ENCODE assay signal across 23 cellular contexts in genomic region chr3:27613846-27614500, GRCh38.
DNase-seq lines count a peak whose midpoint lies in the region; ATAC-seq and TF ChIP-seq lines count a peak whose summit lies in the region.
"Had no signal": no experiment of that assay in that cellular context is flagged by ENCODE, and none has a peak within 500 bp of the region (broad histone marks: within the 10 kb centered on the region; RNA-seq: fewer than 3 reads in every experiment).

No MANE protein-coding gene starts in this region.

- no peak overlapping the region for H3K4me2 ChIP-seq in neural progenitor cell
- H3K4me2 ChIP-seq: BLaER1 had no signal

- H3K27me3 ChIP-seq in neural progenitor cell, result no peaks in the 10 kb centered on the region
- H3K27me3 ChIP-seq: BLaER1, foreskin keratinocyte had no signal

- peak overlapping the region; percentile 60 to 83 for H3K27ac ChIP-seq in coronary artery
- no peak overlapping the region for H3K27ac ChIP-seq in neural progenitor cell
- H3K27ac ChIP-seq: BLaER1, foreskin keratinocyte had no signal

- ATAC-seq in GM18519 (IDR thresholded peaks at IDR 0.05; ENCODE audit: low FRiP score, unreplicated experiment) (peak; percentile 34), HG02938 (IDR thresholded peaks at IDR 0.05; ENCODE audit: unreplicated experiment) (peak; percentile 45), HG02798 (IDR thresholded peaks at IDR 0.05; ENCODE audit: poor library complexity, unreplicated experiment) (no peak), HG03460 (IDR thresholded peaks at IDR 0.05; ENCODE audit: unreplicated experiment) (no peak)
- ATAC-seq in stimulated activated naive B cell treated with anti-CD40 and anti-IgM and Interleukin-4, amounts not matched to agents 10 μg/mL and 1 μg/mL and 100 μg/mL, for 72 hours (replicated peaks), result peak; percentile 91 to 93
- ATAC-seq: foreskin keratinocyte; naive thymus-derived CD8-positive, alpha-beta T cell had no signal

- peaks cover 0 to 9% of the 10 kb centered on the region in 2 donors for H3K9me3 Mint-ChIP-seq in stimulated activated naive B cell treated with anti-CD40 and anti-IgM and Interleukin-4, amounts not matched to agents 10 μg/mL and 1 μg/mL and 100 μg/mL, for 72 hours
- H3K9me3 Mint-ChIP-seq in neural progenitor cell, result peaks cover 5% of the 10 kb centered on the region

- no peaks in the 10 kb centered on the region for H3K9me3 ChIP-seq in neural progenitor cell (ENCODE audit: low read depth)

- peaks cover 10 to 12% of the 10 kb centered on the region in 2 donors for H3K36me3 Mint-ChIP-seq in stimulated activated naive B cell treated with anti-CD40 and anti-IgM and Interleukin-4, amounts not matched to agents 10 μg/mL and 1 μg/mL and 100 μg/mL, for 72 hours
- H3K36me3 Mint-ChIP-seq in neural progenitor cell, result no peaks in the 10 kb centered on the region

- H3K36me3 ChIP-seq in neural progenitor cell, result no peaks in the 10 kb centered on the region

- DNase-seq in coronary artery (ENCODE audit: low spot score) (no peak), neural progenitor cell (ENCODE audit: low spot score) (no peak)
- no peak for DNase-seq in stimulated activated naive B cell treated with anti-CD40 and anti-IgM and Interleukin-4, amounts not matched to agents 10 μg/mL and 1 μg/mL and 100 μg/mL, for 72 hours
- DNase-seq: activated CD4-positive, alpha-beta T cell treated with anti-CD3 and anti-CD28 coated beads for 48 hours; activated CD8-positive, alpha-beta memory T cell treated with anti-CD3 and anti-CD28 coated beads, Interleukin-2, amount 50 U/mL, for 4 hours; activated gamma-delta T cell; endodermal cell; foreskin keratinocyte; GF-D8; GOT3; hypothalamus; Karpas-422; naive thymus-derived CD8-positive, alpha-beta T cell; NCI-H1417; stimulated activated CD4-positive, alpha-beta T cell treated with anti-CD3 and anti-CD28 coated beads, Interleukin-4, amount 100 ng/mL, for 1 hour; substantia nigra had no signal

- H3F3A ChIP-seq in neural progenitor cell (ENCODE audit: low read depth), result no peaks in the 10 kb centered on the region

- peak overlapping the region; percentile 28 for H3K4me3 ChIP-seq in coronary artery
- H3K4me3 ChIP-seq in neural progenitor cell, result no peak overlapping the region
- H3K4me3 ChIP-seq: BLaER1 had no signal

- H4K20me1 ChIP-seq in neural progenitor cell (ENCODE audit: low read depth), result no peaks in the 10 kb centered on the region
- H4K20me1 ChIP-seq: BLaER1 had no signal

- TF ChIP-seq CTCF in coronary artery (IDR thresholded peaks at IDR 0.05) (no peak), neural progenitor cell (IDR thresholded peaks at IDR 0.05) (no peak)

- peak overlapping the region; percentile 43 for H3K27ac Mint-ChIP-seq in stimulated activated naive B cell treated with anti-CD40 and anti-IgM and Interleukin-4, amounts not matched to agents 10 μg/mL and 1 μg/mL and 100 μg/mL, for 72 hours
- H3K27ac Mint-ChIP-seq in neural progenitor cell, result no peak overlapping the region
- H3K27ac Mint-ChIP-seq: endodermal cell; memory B cell; naive thymus-derived CD8-positive, alpha-beta T cell had no signal

- no peak overlapping the region for H2AFZ ChIP-seq in neural progenitor cell (replicated peaks)

- no peak overlapping the region for H3K9ac ChIP-seq in neural progenitor cell
- H3K9ac ChIP-seq: BLaER1 had no signal

- H3K79me2 ChIP-seq in neural progenitor cell (ENCODE audit: low read depth), result no peaks in the 10 kb centered on the region

- peaks cover 13 to 27% of the 10 kb centered on the region in 2 donors for H3K4me1 Mint-ChIP-seq in stimulated activated naive B cell treated with anti-CD40 and anti-IgM and Interleukin-4, amounts not matched to agents 10 μg/mL and 1 μg/mL and 100 μg/mL, for 72 hours
- no peaks in the 10 kb centered on the region for H3K4me1 Mint-ChIP-seq in neural progenitor cell
- H3K4me1 Mint-ChIP-seq: central memory CD8-positive, alpha-beta T cell; naive thymus-derived CD8-positive, alpha-beta T cell had no signal

- H3K4me1 ChIP-seq in neural progenitor cell, result peaks cover 5% of the 10 kb centered on the region
- H3K4me1 ChIP-seq: BLaER1, foreskin keratinocyte had no signal

- no peaks in the 10 kb centered on the region for H3K27me3 Mint-ChIP-seq in stimulated activated naive B cell treated with anti-CD40 and anti-IgM and Interleukin-4, amounts not matched to agents 10 μg/mL and 1 μg/mL and 100 μg/mL, for 72 hours
- H3K27me3 Mint-ChIP-seq in neural progenitor cell (ENCODE audit: insufficient read depth, low read depth), result peaks cover 6% of the 10 kb centered on the region
- H3K27me3 Mint-ChIP-seq: central memory CD8-positive, alpha-beta T cell; memory B cell; naive thymus-derived CD8-positive, alpha-beta T cell had no signal

- H3K4me3 Mint-ChIP-seq in stimulated activated naive B cell treated with anti-CD40 and anti-IgM and Interleukin-4, amounts not matched to agents 10 μg/mL and 1 μg/mL and 100 μg/mL, for 72 hours, result peak overlapping the region in 1 of 2 donors; percentile 8
- no peak overlapping the region for H3K4me3 Mint-ChIP-seq in neural progenitor cell
- H3K4me3 Mint-ChIP-seq: central memory CD8-positive, alpha-beta T cell; endodermal cell; memory B cell; naive thymus-derived CD8-positive, alpha-beta T cell had no signal

Comparison
In these comparisons a context has a peak if more than half of its experiments do, and no peak if none do; other contexts are left out.
1. ATAC-seq: peak in GM18519 (single experiment), HG02938 (single experiment) and stimulated activated naive B cell treated with anti-CD40 and anti-IgM and Interleukin-4, amounts not matched to agents 10 μg/mL and 1 μg/mL and 100 μg/mL, for 72 hours (2 of 2); none in HG02798 (single experiment) and HG03460 (single experiment).